Comparison of ENCODE assay signal across 1 cellular context in the genomic region with DNA sequence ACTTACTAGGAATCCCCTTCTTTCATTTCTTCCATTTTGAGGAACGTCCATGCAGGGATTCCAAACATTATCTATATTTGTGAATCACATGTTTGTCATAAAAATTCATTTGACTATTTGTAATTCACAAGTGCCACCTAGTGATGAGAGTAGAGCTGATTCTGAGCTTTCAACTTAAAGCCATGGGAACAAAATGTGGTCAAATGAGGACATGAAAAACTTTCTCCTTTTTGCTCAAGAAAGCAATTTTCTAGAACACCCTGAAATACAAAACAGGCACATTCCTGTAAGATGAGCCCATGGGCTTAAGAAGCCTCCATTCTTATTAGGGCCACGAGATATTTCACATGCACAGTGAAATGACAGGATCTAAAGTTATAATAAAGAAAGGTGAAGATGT.
TF ChIP-seq lines count a peak whose summit lies in the region.

No MANE protein-coding gene starts in this region.

TF ChIP-seq in IMR-90, 13 proteins besides CTCF, POLR2A, EP300 and RAD21 (continued from another document):
- TF ChIP-seq, protein P1, sequence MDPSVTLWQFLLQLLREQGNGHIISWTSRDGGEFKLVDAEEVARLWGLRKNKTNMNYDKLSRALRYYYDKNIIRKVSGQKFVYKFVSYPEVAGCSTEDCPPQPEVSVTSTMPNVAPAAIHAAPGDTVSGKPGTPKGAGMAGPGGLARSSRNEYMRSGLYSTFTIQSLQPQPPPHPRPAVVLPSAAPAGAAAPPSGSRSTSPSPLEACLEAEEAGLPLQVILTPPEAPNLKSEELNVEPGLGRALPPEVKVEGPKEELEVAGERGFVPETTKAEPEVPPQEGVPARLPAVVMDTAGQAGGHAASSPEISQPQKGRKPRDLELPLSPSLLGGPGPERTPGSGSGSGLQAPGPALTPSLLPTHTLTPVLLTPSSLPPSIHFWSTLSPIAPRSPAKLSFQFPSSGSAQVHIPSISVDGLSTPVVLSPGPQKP (IDR thresholded peaks at IDR 0.05; ENCODE audit: borderline replicate concordance, low read depth, low read length): no peak
- no peak for TF ChIP-seq NFE2L2 (IDR thresholded peaks at IDR 0.05; ENCODE audit: low read depth, low read length)
- no peak for TF ChIP-seq FOS (IDR thresholded peaks at IDR 0.05; ENCODE audit: low read depth, low read length)
